In genomic region chr14:34873591-34874385, GRCh38 we compare ENCODE assay signal across 1 cellular context.
TF ChIP-seq lines count a peak whose summit lies in the region.

No MANE protein-coding gene starts in this region.

TF ChIP-seq in HepG2, 621 proteins besides CTCF, POLR2A, EP300 and RAD21 (continued from another document and continues in another):
- peak; percentile 95 for TF ChIP-seq ZNF276 (CRISPR knock-in tag; IDR thresholded peaks at IDR 0.05; ENCODE audit: low read depth)
- peak; percentile 96 for TF ChIP-seq ZNF775 (CRISPR knock-in tag; IDR thresholded peaks at IDR 0.05; ENCODE audit: borderline replicate concordance)
- TF ChIP-seq ZNF232 (CRISPR knock-in tag; IDR thresholded peaks at IDR 0.05; ENCODE audit: borderline replicate concordance) = peak; percentile 23; the same call in 1 of the 2 replicates
- TF ChIP-seq NFYC (CRISPR knock-in tag; IDR thresholded peaks at IDR 0.05) = peak; percentile 37; the same call in 1 of the 2 replicates
- peak; percentile 76; the same call in 1 of the 2 replicates for TF ChIP-seq HBP1 (CRISPR knock-in tag; IDR thresholded peaks at IDR 0.05; ENCODE audit: low read depth)
- peak; percentile 99 for TF ChIP-seq ZFY (CRISPR knock-in tag; IDR thresholded peaks at IDR 0.05)
- TF ChIP-seq FOXA1 (IDR thresholded peaks at IDR 0.05) = no peak
- no peak; the same call in 1 of the 2 replicates for TF ChIP-seq FOXA1 (CRISPR knock-in tag; IDR thresholded peaks at IDR 0.05)
- TF ChIP-seq ZNF30 (CRISPR knock-in tag; IDR thresholded peaks at IDR 0.05) = peak; percentile 8; the same call in 1 of the 2 replicates
- peak; percentile 52 for TF ChIP-seq SKI (IDR thresholded peaks at IDR 0.05; ENCODE audit: partially characterized antibody)
- TF ChIP-seq ZNF124 (CRISPR knock-in tag; IDR thresholded peaks at IDR 0.05) = peak; percentile 67; the same call in 1 of the 2 replicates
- TF ChIP-seq ZNF792 (CRISPR knock-in tag; IDR thresholded peaks at IDR 0.05) = peak; percentile 67
- peak; percentile 91 for TF ChIP-seq ZNF790 (CRISPR knock-in tag; IDR thresholded peaks at IDR 0.05; ENCODE audit: borderline replicate concordance)
- peak; percentile 75; the same call in 1 of the 2 replicates for TF ChIP-seq IRF9 (CRISPR knock-in tag; IDR thresholded peaks at IDR 0.05; ENCODE audit: borderline replicate concordance)
- TF ChIP-seq ZFP37 (CRISPR knock-in tag; IDR thresholded peaks at IDR 0.05; ENCODE audit: borderline replicate concordance) = no peak; the same call in 1 of the 2 replicates
- peak; percentile 80 for TF ChIP-seq ZKSCAN5 (CRISPR knock-in tag; IDR thresholded peaks at IDR 0.05)
- no peak; the same call in 1 of the 2 replicates for TF ChIP-seq ATF6 (CRISPR knock-in tag; conservative IDR thresholded peaks at IDR 0.05)
- no peak; the same call in 1 of the 2 replicates for TF ChIP-seq DR1 (CRISPR knock-in tag; IDR thresholded peaks at IDR 0.05)
- peak; percentile 70; the same call in 1 of the 2 replicates for TF ChIP-seq HOXA9 (CRISPR knock-in tag; IDR thresholded peaks at IDR 0.05; ENCODE audit: borderline replicate concordance)
- no peak; the same call in 1 of the 2 replicates for TF ChIP-seq NCOR1 (IDR thresholded peaks at IDR 0.05; ENCODE audit: borderline replicate concordance, low read length)
- peak; percentile 59 for TF ChIP-seq XRCC5 (optimal IDR thresholded peaks at IDR 0.05; ENCODE audit: low read length)
- TF ChIP-seq PRDM10 (CRISPR knock-in tag; IDR thresholded peaks at IDR 0.05; ENCODE audit: low read depth) = peak; percentile 33; the same call in 1 of the 2 replicates
- TF ChIP-seq ZNF564 (CRISPR knock-in tag; IDR thresholded peaks at IDR 0.05) = peak; percentile 95
- peak; percentile 87 for TF ChIP-seq JUN (CRISPR knock-in tag; IDR thresholded peaks at IDR 0.05)
- TF ChIP-seq SNRNP70 (IDR thresholded peaks at IDR 0.05; ENCODE audit: low read depth, low read length) = no peak
- TF ChIP-seq ZBTB49 (CRISPR knock-in tag; IDR thresholded peaks at IDR 0.05; ENCODE audit: borderline replicate concordance) = peak; percentile 82; the same call in 1 of the 2 replicates
- peak; percentile 74; the same call in 1 of the 2 replicates for TF ChIP-seq YEATS2 (CRISPR knock-in tag; IDR thresholded peaks at IDR 0.05; ENCODE audit: borderline replicate concordance)
- peak; percentile 97 for TF ChIP-seq GLI4 (CRISPR knock-in tag; IDR thresholded peaks at IDR 0.05; ENCODE audit: borderline replicate concordance)
- peak; percentile 73; the same call in 1 of the 2 replicates for TF ChIP-seq TSC22D2 (CRISPR knock-in tag; IDR thresholded peaks at IDR 0.05; ENCODE audit: borderline replicate concordance)
- TF ChIP-seq E2F1 (CRISPR knock-in tag; IDR thresholded peaks at IDR 0.05) = 0 out of 2 replicates have a peak, but pooled peaks have one; percentile 8
- TF ChIP-seq RXRA (CRISPR knock-in tag; IDR thresholded peaks at IDR 0.05) = peak; percentile 85
- no peak for TF ChIP-seq ZBTB33 (CRISPR knock-in tag; IDR thresholded peaks at IDR 0.05)
- no peak; the same call in 1 of the 2 replicates for TF ChIP-seq MIXL1 (CRISPR knock-in tag; IDR thresholded peaks at IDR 0.05)
- peak; percentile 99 for TF ChIP-seq ZNF543 (CRISPR knock-in tag; IDR thresholded peaks at IDR 0.05)
- peak; percentile 89 for TF ChIP-seq ZNF160 (CRISPR knock-in tag; IDR thresholded peaks at IDR 0.05)
- TF ChIP-seq NFE2L2 (IDR thresholded peaks at IDR 0.05; ENCODE audit: low read length) = no peak
- TF ChIP-seq ZNF570 (CRISPR knock-in tag; IDR thresholded peaks at IDR 0.05; ENCODE audit: borderline replicate concordance) = peak; percentile 60; the same call in 1 of the 2 replicates
- TF ChIP-seq ZNF432 (CRISPR knock-in tag; IDR thresholded peaks at IDR 0.05; ENCODE audit: borderline replicate concordance) = 0 out of 2 replicates have a peak, but pooled peaks have one; percentile 55
- no peak for TF ChIP-seq RORA (CRISPR knock-in tag; IDR thresholded peaks at IDR 0.05)
- peak; percentile 100 for TF ChIP-seq NRL (CRISPR knock-in tag; IDR thresholded peaks at IDR 0.05; ENCODE audit: borderline replicate concordance)
- peak; percentile 97 for TF ChIP-seq ZNF296 (CRISPR knock-in tag; conservative IDR thresholded peaks at IDR 0.05)
- TF ChIP-seq CEBPZ (IDR thresholded peaks at IDR 0.05; ENCODE audit: low read length) = no peak
- peak; percentile 82; the same call in 1 of the 2 replicates for TF ChIP-seq SALL1 (CRISPR knock-in tag; IDR thresholded peaks at IDR 0.05)
